20 cellular contexts compared by ENCODE assay signal in the genomic region with DNA sequence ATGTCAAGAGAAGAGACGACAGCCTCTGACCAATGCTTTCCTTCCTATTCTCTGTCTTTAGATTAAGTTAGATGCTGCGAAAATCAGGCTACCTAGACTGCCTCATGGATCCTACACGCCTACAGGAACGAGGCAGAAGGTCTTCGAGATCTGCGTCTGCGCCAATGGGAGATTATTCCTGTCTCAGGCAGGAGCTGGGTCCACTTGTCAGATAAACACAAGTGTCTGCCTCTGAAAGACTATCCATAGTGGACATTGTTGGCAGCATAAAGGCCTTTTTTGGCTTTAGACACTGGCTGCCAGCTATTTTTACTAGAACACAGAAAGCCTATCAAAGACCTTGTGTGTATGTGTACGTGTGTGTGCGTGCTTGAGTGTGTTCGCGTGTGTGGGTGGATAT.
"Had no signal": no experiment of that assay in that cellular context is flagged by ENCODE, and none has a peak within 500 bp of the region (broad histone marks: within the 10 kb centered on the region; RNA-seq: fewer than 3 reads in every experiment).

No MANE protein-coding gene starts in this region.

- H3K27me3 ChIP-seq: esophagus muscularis mucosa, gastrocnemius medialis, hepatocyte, neutrophil, tibial artery, upper lobe of left lung, uterus had no signal

- H3K9me3 ChIP-seq: esophagus muscularis mucosa, gastrocnemius medialis, mucosa of descending colon, neutrophil, tibial artery, upper lobe of left lung, uterus had no signal

- DNase-seq: effector memory CD8-positive, alpha-beta T cell; gastrocnemius medialis; glutamatergic neuron; kidney; left colon; mammary epithelial cell; mucosa of descending colon; naive thymus-derived CD8-positive, alpha-beta T cell; posterior cingulate gyrus; stimulated activated CD4-positive, alpha-beta T cell treated with anti-CD3 and anti-CD28 coated beads, Interleukin-4, amount 100 ng/mL, for 1 hour; stimulated activated CD8-positive, alpha-beta memory T cell treated with anti-CD3 and anti-CD28 coated beads, Interleukin-4, amount 100 ng/mL, for 48 hours; stimulated activated naive CD8-positive, alpha-beta T cell treated with anti-CD3 and anti-CD28 coated beads, Interleukin-15, Interleukin-2, amounts not matched to agents 100 U/mL and 50 U/mL, for 24 hours; tibial artery; upper lobe of left lung; uterus had no signal

- ATAC-seq: effector memory CD8-positive, alpha-beta T cell; gastrocnemius medialis; left colon; mucosa of descending colon; naive thymus-derived CD8-positive, alpha-beta T cell; stimulated activated effector memory CD8-positive, alpha-beta T cell treated with anti-CD3 and anti-CD28 coated beads, Interleukin-12 subunit alpha, Interleukin-12 subunit beta, amount 100 ng/mL, for 72 hours; stimulated activated naive CD8-positive, alpha-beta T cell treated with anti-CD3 and anti-CD28 coated beads, Interleukin-15, Interleukin-2, amounts not matched to agents 100 U/mL and 50 U/mL, for 24 hours had no signal

- H3K36me3 ChIP-seq: neutrophil, upper lobe of left lung, uterus had no signal

- H3K4me3 ChIP-seq: esophagus muscularis mucosa, gastrocnemius medialis, hepatocyte, mucosa of descending colon, tibial artery, upper lobe of left lung, uterus had no signal

- H3K4me1 ChIP-seq: esophagus muscularis mucosa, tibial artery, upper lobe of left lung, uterus had no signal

- H3K27ac ChIP-seq: epithelial cell of prostate, esophagus muscularis mucosa, gastrocnemius medialis, hepatocyte, neutrophil, tibial artery, upper lobe of left lung, uterus had no signal
